ENCODE assay signal across 21 cellular contexts in genomic region chr11:4375431-4376113, GRCh38. TPM values are rescaled to one million over a fixed set of nuclear protein-coding genes. Genes with fewer than 3 reads are reported as not detected.
"Had no signal": no experiment of that assay in that cellular context is flagged by ENCODE, and none has a peak within 500 bp of the region (broad histone marks: within the 10 kb centered on the region; RNA-seq: fewer than 3 reads in every experiment).

No MANE protein-coding gene starts in this region.

- DNase-seq: activated CD4-positive, alpha-beta T cell treated with anti-CD3 and anti-CD28 coated beads for 48 hours; activated CD4-positive, alpha-beta T cell treated with anti-CD3 and anti-CD28 coated beads, Interleukin-2, amount 50 U/mL, for 48 hours; activated CD8-positive, alpha-beta memory T cell treated with anti-CD3 and anti-CD28 coated beads, Interleukin-2, amount 50 U/mL, for 4 hours; activated naive CD4-positive, alpha-beta T cell treated with Interleukin-2 at 50 U/mL for 16 hours; activated naive CD8-positive, alpha-beta T cell treated with anti-CD3 and anti-CD28 coated beads, Interleukin-2, amount 10 ng/mL, durations not matched to agents 7 days and 5 days; activated T-cell treated with anti-CD3 and anti-CD28 coated beads, Interleukin-2, amount 50 U/mL, for 1 hour; aorta; caudate nucleus; colonic mucosa; Karpas-422; NCI-H1105 treated with DMSO at 0.1 percent for 48 hours; NCI-H1436 treated with DMSO at 0.1 percent for 48 hours; NCI-H187; NCI-H2081; NCI-H510A treated with DMSO at 0.1 percent for 48 hours; SHP77 had no signal

- H3K27me3 Mint-ChIP-seq: activated naive CD8-positive, alpha-beta T cell treated with anti-CD3 and anti-CD28 coated beads, Interleukin-2, amount 10 ng/mL, durations not matched to agents 7 days and 5 days had no signal

- H3K27ac Mint-ChIP-seq: activated naive CD8-positive, alpha-beta T cell treated with anti-CD3 and anti-CD28 coated beads, Interleukin-2, amount 10 ng/mL, durations not matched to agents 7 days and 5 days; T-helper 1 cell treated with Interleukin-12 subunit alpha and Interleukin-12 subunit beta and Interleukin-4 antibody, amounts not matched to agents 30 μg/mL and 1 μg/mL, for 36 hours had no signal

- H3K9me3 Mint-ChIP-seq: activated naive CD8-positive, alpha-beta T cell treated with anti-CD3 and anti-CD28 coated beads, Interleukin-2, amount 10 ng/mL, durations not matched to agents 7 days and 5 days; T-helper 1 cell treated with Interleukin-12 subunit alpha and Interleukin-12 subunit beta and Interleukin-4 antibody, amounts not matched to agents 30 μg/mL and 1 μg/mL, for 36 hours had no signal

- H3K4me3 Mint-ChIP-seq: activated naive CD8-positive, alpha-beta T cell treated with anti-CD3 and anti-CD28 coated beads, Interleukin-2, amount 10 ng/mL, durations not matched to agents 7 days and 5 days; T-helper 1 cell treated with Interleukin-12 subunit alpha and Interleukin-12 subunit beta and Interleukin-4 antibody, amounts not matched to agents 30 μg/mL and 1 μg/mL, for 36 hours had no signal

RNA-seq across cellular contexts. Expression of gene OR52B4, which starts 7.4 kb away (rescaled TPM):
- total RNA-seq: activated CD8-positive, alpha-beta memory T cell treated with anti-CD3 and anti-CD28 coated beads for 36 hours; activated naive CD8-positive, alpha-beta T cell treated with anti-CD3 and anti-CD28 coated beads, Interleukin-2, amount 10 ng/mL, durations not matched to agents 7 days and 5 days; aorta; breast epithelium; cerebellum; colonic mucosa; SK-MEL-5 had no signal
